ENCODE assay signal across 13 cellular contexts in the genomic region with DNA sequence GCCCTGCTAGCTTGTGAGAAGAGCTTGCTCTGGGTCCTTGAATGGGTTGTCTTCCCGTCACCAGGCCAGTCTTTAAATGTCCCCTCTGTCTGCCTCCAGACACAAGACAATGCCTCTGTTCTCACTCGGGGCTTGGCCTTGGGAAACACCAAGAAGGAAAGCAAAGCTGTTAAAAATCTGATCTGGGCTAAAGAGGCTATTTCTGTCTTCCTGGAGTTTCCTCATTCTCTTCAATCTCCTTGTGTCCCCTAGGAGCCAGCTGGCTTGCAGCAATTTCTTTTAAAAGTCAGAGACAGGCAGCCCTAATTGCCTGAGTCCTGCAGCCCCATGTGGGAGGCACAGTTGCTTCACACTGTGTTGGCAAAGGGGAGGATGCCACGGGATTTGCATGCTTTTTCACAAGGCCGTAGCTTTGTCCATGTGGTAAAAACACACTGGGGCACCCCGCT. TPM values are rescaled to one million over a fixed set of nuclear protein-coding genes. Genes with fewer than 3 reads are reported as not detected.
A peak's percentile ranks its signal among the peaks of the same experiment; 100 is the strongest.
DNase-seq lines count a peak whose midpoint lies in the region; ATAC-seq and TF ChIP-seq lines count a peak whose summit lies in the region.
"Had no signal": no experiment of that assay in that cellular context is flagged by ENCODE, and none has a peak within 500 bp of the region (broad histone marks: within the 10 kb centered on the region; RNA-seq: fewer than 3 reads in every experiment).

No MANE protein-coding gene starts in this region.

- intact Hi-C loops in activated CD4-positive, alpha-beta T cell treated with anti-CD3 and anti-CD28 coated beads for 36 hours (cut with DNase I, micrococcal nuclease), result no loop called here
- intact Hi-C loops in ascending aorta (cut with DNase I), result no loop called here

- H3K4me1 ChIP-seq in ascending aorta, result no peaks in the 10 kb centered on the region

- ATAC-seq in activated CD4-positive, alpha-beta T cell treated with anti-CD3 and anti-CD28 coated beads for 36 hours, result no peak

- no peak for DNase-seq in activated CD4-positive, alpha-beta T cell treated with anti-CD3 and anti-CD28 coated beads, Interleukin-2, amount 10 ng/mL, durations not matched to agents 7 days and 5 days
- no peak for DNase-seq in activated CD4-positive, alpha-beta T cell treated with anti-CD3 and anti-CD28 coated beads for 36 hours
- DNase-seq in cerebellar cortex (ENCODE audit: low spot score) (peak; percentile 16), substantia nigra (lab: John Stamatoyannopoulos, UW) (peak in 35 of 49 donors; percentile 18 to 93 (median 67)), HUDEP-2 (lab: John Stamatoyannopoulos, UW; ENCODE audit: unreplicated experiment in 76 of 76) (no peak), ascending aorta (ENCODE audit: low spot score in 2 of 2) (no peak), LoVo (ENCODE audit: low spot score) (no peak)
- DNase-seq: activated naive CD4-positive, alpha-beta T cell treated with Interleukin-2 at 50 U/mL for 16 hours; GDM1; pancreas had no signal

- no peaks in the 10 kb centered on the region for H3K9me3 Mint-ChIP-seq in activated CD4-positive, alpha-beta T cell treated with anti-CD3 and anti-CD28 coated beads, Interleukin-2, amount 10 ng/mL, durations not matched to agents 7 days and 5 days
- no peaks in the 10 kb centered on the region for H3K9me3 Mint-ChIP-seq in activated CD4-positive, alpha-beta T cell treated with anti-CD3 and anti-CD28 coated beads for 36 hours (ENCODE audit: low read depth)

- H3K27me3 Mint-ChIP-seq in activated CD4-positive, alpha-beta T cell treated with anti-CD3 and anti-CD28 coated beads, Interleukin-2, amount 10 ng/mL, durations not matched to agents 7 days and 5 days, result peaks cover 12% of the 10 kb centered on the region
- H3K27me3 Mint-ChIP-seq in activated CD4-positive, alpha-beta T cell treated with anti-CD3 and anti-CD28 coated beads for 36 hours, result peaks cover 2% of the 10 kb centered on the region

- H3K27ac ChIP-seq in layer of hippocampus (ENCODE audit: low read depth, low read length), result peak overlapping the region; percentile 88
- peak overlapping the region; percentile 87 for H3K27ac ChIP-seq in substantia nigra (ENCODE audit: low read depth, low read length, poor library complexity, severe bottlenecking)
- H3K27ac ChIP-seq in ascending aorta, result no peak overlapping the region
- H3K27ac ChIP-seq: pancreas had no signal

- peaks cover 4% of the 10 kb centered on the region for H3K36me3 Mint-ChIP-seq in activated CD4-positive, alpha-beta T cell treated with anti-CD3 and anti-CD28 coated beads, Interleukin-2, amount 10 ng/mL, durations not matched to agents 7 days and 5 days (ENCODE audit: low read depth)
- no peaks in the 10 kb centered on the region for H3K36me3 Mint-ChIP-seq in activated CD4-positive, alpha-beta T cell treated with anti-CD3 and anti-CD28 coated beads for 36 hours (ENCODE audit: low read depth)

- H3K4me1 Mint-ChIP-seq in activated CD4-positive, alpha-beta T cell treated with anti-CD3 and anti-CD28 coated beads, Interleukin-2, amount 10 ng/mL, durations not matched to agents 7 days and 5 days, result peaks cover 63% of the 10 kb centered on the region
- H3K4me1 Mint-ChIP-seq in activated CD4-positive, alpha-beta T cell treated with anti-CD3 and anti-CD28 coated beads for 36 hours, result peaks cover 31% of the 10 kb centered on the region

- H3K36me3 ChIP-seq in ascending aorta, result no peaks in the 10 kb centered on the region
- H3K36me3 ChIP-seq: pancreas had no signal

- no peak overlapping the region for H3K4me3 ChIP-seq in ascending aorta
- H3K4me3 ChIP-seq: pancreas had no signal

- TF ChIP-seq CTCF in ascending aorta (IDR thresholded peaks at IDR 0.05), result no peak

- peak overlapping the region; percentile 70 for H3K27ac Mint-ChIP-seq in activated CD4-positive, alpha-beta T cell treated with anti-CD3 and anti-CD28 coated beads, Interleukin-2, amount 10 ng/mL, durations not matched to agents 7 days and 5 days
- H3K27ac Mint-ChIP-seq in activated CD4-positive, alpha-beta T cell treated with anti-CD3 and anti-CD28 coated beads for 36 hours, result no peak overlapping the region

- no peak overlapping the region for H3K4me3 Mint-ChIP-seq in activated CD4-positive, alpha-beta T cell treated with anti-CD3 and anti-CD28 coated beads, Interleukin-2, amount 10 ng/mL, durations not matched to agents 7 days and 5 days
- H3K4me3 Mint-ChIP-seq in activated CD4-positive, alpha-beta T cell treated with anti-CD3 and anti-CD28 coated beads for 36 hours, result no peak overlapping the region

- H3K9me3 ChIP-seq in ascending aorta, result no peaks in the 10 kb centered on the region
- H3K9me3 ChIP-seq: pancreas had no signal

- no peaks in the 10 kb centered on the region for H3K27me3 ChIP-seq in layer of hippocampus (ENCODE audit: control insufficient read depth, insufficient read depth, low read length)
- no peaks in the 10 kb centered on the region for H3K27me3 ChIP-seq in ascending aorta
- H3K27me3 ChIP-seq: pancreas had no signal

- CTCF ChIA-PET in activated CD4-positive, alpha-beta T cell treated with anti-CD3 and anti-CD28 coated beads, Interleukin-2, amount 10 ng/mL, durations not matched to agents 7 days and 5 days (lab: Charles Lee), result no interaction called here
- CTCF ChIA-PET in activated CD4-positive, alpha-beta T cell treated with anti-CD3 and anti-CD28 coated beads for 36 hours (lab: Charles Lee), result no interaction called here

- POLR2A ChIA-PET in activated CD4-positive, alpha-beta T cell treated with anti-CD3 and anti-CD28 coated beads, Interleukin-2, amount 10 ng/mL, durations not matched to agents 7 days and 5 days (lab: Charles Lee), result no interaction called here
- POLR2A ChIA-PET in activated CD4-positive, alpha-beta T cell treated with anti-CD3 and anti-CD28 coated beads for 36 hours (lab: Charles Lee), result interaction anchor here (0.7 kb wide), 1 partner anchor 72 kb away, joined by 6 read pairs; no protein-coding TSS in a partner anchor

RNA-seq across cellular contexts. Expression of gene DNAI2, which starts 2.6 kb away (rescaled TPM):
- 1 to 10 TPM; 1.2 to 1.3 TPM for total RNA-seq in activated CD4-positive, alpha-beta T cell treated with anti-CD3 and anti-CD28 coated beads, Interleukin-2, amount 10 ng/mL, durations not matched to agents 7 days and 5 days
- under 1 TPM; 0.14 to 0.49 TPM for total RNA-seq in activated CD4-positive, alpha-beta T cell treated with anti-CD3 and anti-CD28 coated beads for 36 hours
- total RNA-seq in ascending aorta, result not detected
- total RNA-seq: A673, H4, pancreas had no signal

RNA-seq across cellular contexts. Expression of gene KIF19, which starts 49.4 kb away (rescaled TPM):
- under 1 TPM; 0.69 to 0.79 TPM for total RNA-seq in activated CD4-positive, alpha-beta T cell treated with anti-CD3 and anti-CD28 coated beads, Interleukin-2, amount 10 ng/mL, durations not matched to agents 7 days and 5 days
- under 1 TPM in 1 of 2 experiments, not detected in 1; 0.11 TPM for total RNA-seq in activated CD4-positive, alpha-beta T cell treated with anti-CD3 and anti-CD28 coated beads for 36 hours
- 11.7 TPM for total RNA-seq in ascending aorta
- total RNA-seq: A673, H4 had no signal

Comparison
In these comparisons a context has a peak if more than half of its experiments do, and no peak if none do; other contexts are left out.
1. DNase-seq: peak in cerebellar cortex (single experiment) and substantia nigra (35 of 49); none in activated CD4-positive, alpha-beta T cell treated with anti-CD3 and anti-CD28 coated beads, Interleukin-2, amount 10 ng/mL, durations not matched to agents 7 days and 5 days (single experiment), activated CD4-positive, alpha-beta T cell treated with anti-CD3 and anti-CD28 coated beads for 36 hours (single experiment), HUDEP-2 (0 of 76), ascending aorta (0 of 2) and LoVo (single experiment).
2. H3K27ac ChIP-seq: peak in layer of hippocampus (single experiment) and substantia nigra (single experiment); none in ascending aorta (0 of 2).